In genomic region chr3:129794319-129795201, GRCh38 we compare ENCODE assay signal across 8 cellular contexts.
A peak's percentile ranks its signal among the peaks of the same experiment; 100 is the strongest.
DNase-seq lines count a peak whose midpoint lies in the region; ATAC-seq and TF ChIP-seq lines count a peak whose summit lies in the region.

No MANE protein-coding gene starts in this region.

- DNase-seq in Daoy (ENCODE audit: low read depth) (peak; percentile 88), RWPE2 (ENCODE audit: low spot score) (peak; percentile 95), natural killer cell (no peak), cerebellar nuclear complex (lab: John Stamatoyannopoulos, UW) (no peak)

- H3K27me3 ChIP-seq in HUES64 (ENCODE audit: insufficient read depth, low read length) = no peaks in the 10 kb centered on the region
- no peaks in the 10 kb centered on the region for H3K27me3 ChIP-seq in RWPE2 (ENCODE audit: insufficient read depth, poor library complexity, severe bottlenecking)
- H3K27me3 ChIP-seq in esophagus (ENCODE audit: control insufficient read depth in 1 of 2, insufficient read depth in 2 of 2, low read length in 2 of 2) = no peaks in the 10 kb centered on the region

- intact Hi-C loops in natural killer cell (cut with micrococcal nuclease) = no loop called here

- ATAC-seq in RWPE2 (ENCODE audit: low read depth) = peak; percentile 82
- peak in 2 of 3 donors; percentile 32 to 46 for ATAC-seq in natural killer cell
- no peak for ATAC-seq in GM21360 (IDR thresholded peaks at IDR 0.05; ENCODE audit: unreplicated experiment)
- ATAC-seq in GM21529 (IDR thresholded peaks at IDR 0.05; ENCODE audit: unreplicated experiment) = no peak

- no peaks in the 10 kb centered on the region for H3K27me3 Mint-ChIP-seq in natural killer cell (ENCODE audit: low read depth in 2 of 2)

- H3K9me3 ChIP-seq in HUES64 (ENCODE audit: insufficient read depth, low read depth, low read length) = no peaks in the 10 kb centered on the region
- no peaks in the 10 kb centered on the region for H3K9me3 ChIP-seq in RWPE2 (ENCODE audit: severe bottlenecking)
- no peaks in the 10 kb centered on the region for H3K9me3 ChIP-seq in esophagus (ENCODE audit: control insufficient read depth in 2 of 2, insufficient read depth in 1 of 2, low read depth in 1 of 2, low read length in 1 of 2)

- peak overlapping the region in 1 of 2 donors; percentile 18 for H3K27ac Mint-ChIP-seq in natural killer cell

- peak overlapping the region; percentile 48; the same call in 1 of the 2 replicates for H3K9ac ChIP-seq in HUES64 (ENCODE audit: low read depth, low read length)

- H3K36me3 ChIP-seq in HUES64 (ENCODE audit: insufficient read depth, low read length) = no peaks in the 10 kb centered on the region
- no peaks in the 10 kb centered on the region; the same call in 1 of the 2 replicates for H3K36me3 ChIP-seq in RWPE2 (ENCODE audit: low read depth)
- no peaks in the 10 kb centered on the region for H3K36me3 ChIP-seq in esophagus (ENCODE audit: control insufficient read depth in 2 of 2, insufficient read depth in 2 of 2, low read length in 1 of 2)

- TF ChIP-seq CTCF in RWPE2 (IDR thresholded peaks at IDR 0.05; ENCODE audit: poor library complexity, severe bottlenecking) (no peak), natural killer cell (IDR thresholded peaks at IDR 0.05) (no peak)

- H3K4me1 ChIP-seq in HUES64 (ENCODE audit: insufficient read depth, low read length) = peaks cover 34% of the 10 kb centered on the region
- peaks cover 37% of the 10 kb centered on the region for H3K4me1 ChIP-seq in RWPE2 (ENCODE audit: insufficient read depth, poor library complexity, severe bottlenecking)
- peaks cover 3 to 5% of the 10 kb centered on the region in 2 donors for H3K4me1 ChIP-seq in esophagus (ENCODE audit: control insufficient read depth in 2 of 2, insufficient read depth in 2 of 2, low read length in 1 of 2)

- H3K27ac ChIP-seq in HUES64 (ENCODE audit: low read depth, low read length) (peak overlapping the region; percentile 27), RWPE2 (ENCODE audit: poor library complexity, severe bottlenecking) (peak overlapping the region; percentile 100), esophagus (ENCODE audit: low read depth in 2 of 2, low read length in 1 of 2) (peak overlapping the region; percentile 85 to 98)

- H3K4me1 Mint-ChIP-seq in natural killer cell = peaks cover 11 to 19% of the 10 kb centered on the region in 2 donors

- WGBS in HUES64 = 8% methylated on average over 11 of the region's 14 CpGs
- WGBS in esophagus, 2 donors = 19 to 28% methylated on average over 14 of the region's 14 CpGs

- no peak overlapping the region for H3K4me3 Mint-ChIP-seq in natural killer cell

- peak overlapping the region; percentile 45 for H3K4me3 ChIP-seq in HUES64 (ENCODE audit: low read length)
- peak overlapping the region; percentile 30 for H3K4me3 ChIP-seq in RWPE2 (ENCODE audit: severe bottlenecking)
- peak overlapping the region; percentile 23 to 59 for H3K4me3 ChIP-seq in esophagus (ENCODE audit: low read depth in 1 of 2, low read length in 2 of 2)

- no peaks in the 10 kb centered on the region for H3K9me3 Mint-ChIP-seq in natural killer cell

- no peaks in the 10 kb centered on the region for H3K36me3 Mint-ChIP-seq in natural killer cell

Comparison
In these comparisons a context has a peak if more than half of its experiments do, and no peak if none do; other contexts are left out.
1. DNase-seq: peak in Daoy (single experiment) and RWPE2 (single experiment); none in natural killer cell (single experiment) and cerebellar nuclear complex (0 of 2).
2. H3K27ac ChIP-seq: peak in every context shown above with its lines; median percentile 100 in RWPE2; 92 in esophagus; 27 in HUES64.
3. ATAC-seq: peak in RWPE2 (single experiment) and natural killer cell (2 of 3); none in GM21360 (single experiment) and GM21529 (single experiment).
4. Peak in every context shown above with its lines, with median percentiles within 50 percentile points of each other: H3K4me3 ChIP-seq.